In genomic region chr13:79401259-79402071, GRCh38 we compare ENCODE assay signal across 10 cellular contexts. TPM values are rescaled to one million over a fixed set of nuclear protein-coding genes. Genes with fewer than 3 reads are reported as not detected.
A peak's percentile ranks its signal among the peaks of the same experiment; 100 is the strongest.
DNase-seq lines count a peak whose midpoint lies in the region; ATAC-seq and TF ChIP-seq lines count a peak whose summit lies in the region.
"Had no signal": no experiment of that assay in that cellular context is flagged by ENCODE, and none has a peak within 500 bp of the region (broad histone marks: within the 10 kb centered on the region; RNA-seq: fewer than 3 reads in every experiment).

No MANE protein-coding gene starts in this region.

- WGBS in body of pancreas, 2 donors: 41 to 44% methylated on average over 2 of the region's 2 CpGs

- no peak overlapping the region for H3K9ac ChIP-seq in neural progenitor cell

- TF ChIP-seq POLR2A in body of pancreas (IDR thresholded peaks at IDR 0.05): no peak

- H3K27me3 Mint-ChIP-seq in neural progenitor cell (ENCODE audit: insufficient read depth, low read depth): peaks cover 2% of the 10 kb centered on the region
- no peaks in the 10 kb centered on the region for H3K27me3 Mint-ChIP-seq in activated CD4-positive, alpha-beta T cell treated with anti-CD3 and anti-CD28 coated beads, Interleukin-2, amount 10 ng/mL, durations not matched to agents 7 days and 5 days

- TF ChIP-seq CTCF in neural progenitor cell (IDR thresholded peaks at IDR 0.05): no peak
- no peak for TF ChIP-seq CTCF in mucosa of descending colon (IDR thresholded peaks at IDR 0.05)
- TF ChIP-seq CTCF in dorsolateral prefrontal cortex (IDR thresholded peaks at IDR 0.05 in 54 of 56, conservative IDR thresholded peaks at IDR 0.05 in 2 of 56; ENCODE audit: low read depth in 1 of 56, partially characterized antibody in 56 of 56): no peak
- no peak for TF ChIP-seq CTCF in body of pancreas (IDR thresholded peaks at IDR 0.05)

- H2AFZ ChIP-seq in neural progenitor cell (replicated peaks): no peak overlapping the region

- peaks cover 46% of the 10 kb centered on the region for H3K4me1 ChIP-seq in neural progenitor cell
- peaks cover 30% of the 10 kb centered on the region for H3K4me1 ChIP-seq in mucosa of descending colon (ENCODE audit: low read depth)
- H3K4me1 ChIP-seq in body of pancreas: peaks cover 46% of the 10 kb centered on the region

- peak overlapping the region; percentile 95 for H3K4me2 ChIP-seq in neural progenitor cell

- H3K27me3 ChIP-seq in neural progenitor cell (no peaks in the 10 kb centered on the region), dorsolateral prefrontal cortex (no peaks in the 10 kb centered on the region), body of pancreas (no peaks in the 10 kb centered on the region)

- peak overlapping the region; percentile 34 for H3K27ac ChIP-seq in neural progenitor cell
- peak overlapping the region in 12 of 59 donors; percentile 2 to 97 (median 20) for H3K27ac ChIP-seq in dorsolateral prefrontal cortex
- H3K27ac ChIP-seq in body of pancreas: no peak overlapping the region

- H4K20me1 ChIP-seq in neural progenitor cell (ENCODE audit: low read depth): peaks cover 61% of the 10 kb centered on the region

- peaks cover 100% of the 10 kb centered on the region for H3K79me2 ChIP-seq in neural progenitor cell (ENCODE audit: low read depth)

- CTCF ChIA-PET in activated CD4-positive, alpha-beta T cell treated with anti-CD3 and anti-CD28 coated beads, Interleukin-2, amount 10 ng/mL, durations not matched to agents 7 days and 5 days (lab: Charles Lee): interaction anchor here (0.8 to 1.2 kb wide), 2 partner anchors 10 to 107 kb away, joined by 3 read pairs; no protein-coding TSS in a partner anchor

- H3K27ac Mint-ChIP-seq in neural progenitor cell: no peak overlapping the region
- no peak overlapping the region for H3K27ac Mint-ChIP-seq in activated CD4-positive, alpha-beta T cell treated with anti-CD3 and anti-CD28 coated beads, Interleukin-2, amount 10 ng/mL, durations not matched to agents 7 days and 5 days

- POLR2A ChIA-PET in activated CD4-positive, alpha-beta T cell treated with anti-CD3 and anti-CD28 coated beads, Interleukin-2, amount 10 ng/mL, durations not matched to agents 7 days and 5 days (lab: Charles Lee): interaction anchor here (0.7 kb wide), 1 partner anchor 244 kb away, joined by 4 read pairs; no protein-coding TSS in a partner anchor

- H3K4me3 ChIP-seq in neural progenitor cell: no peak overlapping the region
- H3K4me3 ChIP-seq in mucosa of descending colon: no peak overlapping the region
- H3K4me3 ChIP-seq in dorsolateral prefrontal cortex: peak overlapping the region in 14 of 59 donors; percentile 1 to 98 (median 82)
- H3K4me3 ChIP-seq in body of pancreas: no peak overlapping the region

- H3K36me3 ChIP-seq in neural progenitor cell (peaks cover 23% of the 10 kb centered on the region), mucosa of descending colon (ENCODE audit: low read depth) (no peaks in the 10 kb centered on the region), body of pancreas (replicated peaks in 1 of 2; ENCODE audit: insufficient read depth in 1 of 2, low read depth in 2 of 2) (no peaks in the 10 kb centered on the region)

- H3K4me3 Mint-ChIP-seq in neural progenitor cell: no peak overlapping the region
- no peak overlapping the region for H3K4me3 Mint-ChIP-seq in activated CD4-positive, alpha-beta T cell treated with anti-CD3 and anti-CD28 coated beads, Interleukin-2, amount 10 ng/mL, durations not matched to agents 7 days and 5 days
- H3K4me3 Mint-ChIP-seq: activated T-cell treated with anti-CD3 and anti-CD28 coated beads, Interleukin-2, amount 50 U/mL, for 4 hours had no signal

- peaks cover 6% of the 10 kb centered on the region for H3K9me3 ChIP-seq in neural progenitor cell (ENCODE audit: low read depth)
- no peaks in the 10 kb centered on the region for H3K9me3 ChIP-seq in mucosa of descending colon
- no peaks in the 10 kb centered on the region for H3K9me3 ChIP-seq in body of pancreas

- peaks cover 51% of the 10 kb centered on the region for H3K36me3 Mint-ChIP-seq in neural progenitor cell
- H3K36me3 Mint-ChIP-seq in activated CD4-positive, alpha-beta T cell treated with anti-CD3 and anti-CD28 coated beads, Interleukin-2, amount 10 ng/mL, durations not matched to agents 7 days and 5 days (ENCODE audit: low read depth): peaks cover 57% of the 10 kb centered on the region

- peaks cover 18% of the 10 kb centered on the region for H3F3A ChIP-seq in neural progenitor cell (ENCODE audit: low read depth)

- H3K4me1 Mint-ChIP-seq in neural progenitor cell: peaks cover 9% of the 10 kb centered on the region
- peaks cover 40% of the 10 kb centered on the region for H3K4me1 Mint-ChIP-seq in activated CD4-positive, alpha-beta T cell treated with anti-CD3 and anti-CD28 coated beads, Interleukin-2, amount 10 ng/mL, durations not matched to agents 7 days and 5 days

- H3K9me3 Mint-ChIP-seq in neural progenitor cell: peaks cover 26% of the 10 kb centered on the region
- H3K9me3 Mint-ChIP-seq in activated CD4-positive, alpha-beta T cell treated with anti-CD3 and anti-CD28 coated beads, Interleukin-2, amount 10 ng/mL, durations not matched to agents 7 days and 5 days: peaks cover 2% of the 10 kb centered on the region
- H3K9me3 Mint-ChIP-seq: activated T-cell treated with anti-CD3 and anti-CD28 coated beads, Interleukin-2, amount 50 U/mL, for 4 hours had no signal

- intact Hi-C loops in mucosa of descending colon (cut with DNase I, micrococcal nuclease): no loop called here
- intact Hi-C loops in dorsolateral prefrontal cortex (cut with DNase I): loop anchor here in 1 of 2 donors (10.0 kb wide), 1 partner anchor 943 kb away; the partner anchor contains the start of gene SPRY2
- intact Hi-C loops in body of pancreas (cut with DNase I): no loop called here

- DNase-seq in NCI-H146 treated with DMSO at 0.1 percent for 48 hours (lab: John Stamatoyannopoulos, UW; ENCODE audit: unreplicated experiment) (peak; percentile 32), neural progenitor cell (ENCODE audit: low spot score) (no peak), mucosa of descending colon (no peak), dorsolateral prefrontal cortex (no peak), body of pancreas (no peak)
- no peak for DNase-seq in activated CD4-positive, alpha-beta T cell treated with anti-CD3 and anti-CD28 coated beads, Interleukin-2, amount 10 ng/mL, durations not matched to agents 7 days and 5 days
- DNase-seq: activated T-cell treated with anti-CD3 and anti-CD28 coated beads, Interleukin-2, amount 50 U/mL, for 4 hours; IMR-90 had no signal

- ATAC-seq in GM18870 (IDR thresholded peaks at IDR 0.05; ENCODE audit: unreplicated experiment): peak; percentile 47
- peak; percentile 26 for ATAC-seq in HG02623 (IDR thresholded peaks at IDR 0.05; ENCODE audit: unreplicated experiment)
- ATAC-seq in mucosa of descending colon: no peak
- no peak for ATAC-seq in body of pancreas
- ATAC-seq: activated T-cell treated with anti-CD3 and anti-CD28 coated beads, Interleukin-2, amount 50 U/mL, for 4 hours had no signal

RNA-seq across cellular contexts. Expression of gene RBM26, which starts 4.6 kb away (rescaled TPM):
- total RNA-seq in neural progenitor cell (ENCODE audit: low replicate concordance) (80.7 and 136 TPM in 2 replicates), mucosa of descending colon (10 to 100 TPM; 34.0 to 42.8 (median 35.6) TPM), dorsolateral prefrontal cortex (10 to 100 TPM; 53.5 to 90.2 (median 73.7) TPM), body of pancreas (10 to 100 TPM; 32.3 to 38.1 TPM)
- total RNA-seq in activated CD4-positive, alpha-beta T cell treated with anti-CD3 and anti-CD28 coated beads, Interleukin-2, amount 10 ng/mL, durations not matched to agents 7 days and 5 days: 10 to 100 TPM; 55.8 to 69.5 TPM

Comparison
In these comparisons a context has a peak if more than half of its experiments do, and no peak if none do; other contexts are left out.
1. ATAC-seq: peak in GM18870 (single experiment) and HG02623 (single experiment); none in mucosa of descending colon (single experiment) and body of pancreas (single experiment).